ENCODE assay signal across 8 cellular contexts in genomic region chr4:47485047-47485692, GRCh38. TPM values are rescaled to one million over a fixed set of nuclear protein-coding genes. Genes with fewer than 3 reads are reported as not detected.
DNase-seq lines count a peak whose midpoint lies in the region; ATAC-seq and TF ChIP-seq lines count a peak whose summit lies in the region.

ATP10D (plus strand) TSS chr4:47485275; CDS start chr4:47512541, 27,266 bp downstream.

- no peaks in the 10 kb centered on the region for H4K20me1 ChIP-seq in IMR-90 (ENCODE audit: insufficient read depth, low read length)
- H4K20me1 ChIP-seq in PC-9 (ENCODE audit: insufficient read depth) = no peaks in the 10 kb centered on the region

- H3K56ac ChIP-seq in IMR-90 (ENCODE audit: extremely low read depth, insufficient read depth, low read length) = peak within 1 kb of the TSS; percentile 92

- H3K4me2 ChIP-seq in IMR-90 (ENCODE audit: low read depth, low read length) (peak within 1 kb of the TSS; percentile 94), PC-9 (peak within 1 kb of the TSS; percentile 77)

- peak within 1 kb of the TSS; percentile 95 for H3K18ac ChIP-seq in IMR-90 (ENCODE audit: low read depth, low read length)

- dilution Hi-C loops in IMR-90 (cut with HindIII; ENCODE audit: low sequenced_read_pairs, unreplicated experiment) = no loop called here

- in situ Hi-C loops in IMR-90 (cut with MboI; ENCODE audit: low sequenced_read_pairs) = no loop called here

- peak; percentile 96 for ATAC-seq in GM21529 (IDR thresholded peaks at IDR 0.05; ENCODE audit: unreplicated experiment)
- ATAC-seq in IMR-90 (ENCODE audit: low read depth) = peak; percentile 99

- 0% methylated on average over 16 of the region's 34 CpGs; no CpG with 5 or more reads in 1 of the 2 experiments for WGBS in IMR-90 (ENCODE audit: extremely low coverage in 2 of 2, insufficient read length in 1 of 2), 2 experiments
- under 1% methylated on average over 23 of the region's 34 CpGs for WGBS in esophagus muscularis mucosa

- H3K27ac ChIP-seq in IMR-90 (ENCODE audit: insufficient read depth, low read length) = peak within 1 kb of the TSS; percentile 87
- H3K27ac ChIP-seq in PC-9 = peak within 1 kb of the TSS; percentile 67
- peak within 1 kb of the TSS; percentile 85 to 94 (median 90) for H3K27ac ChIP-seq in esophagus muscularis mucosa (replicated peaks in 1 of 4)
- peak within 1 kb of the TSS; percentile 94 for H3K27ac ChIP-seq in muscle layer of duodenum (ENCODE audit: low read length)

- peak; percentile 98 for DNase-seq in DMS53 (lab: John Stamatoyannopoulos, UW)
- DNase-seq in IMR-90 = peak; percentile 93
- DNase-seq in PC-9 = peak; percentile 83 to 90
- peak; percentile 64 for DNase-seq in activated T-helper 1 cell treated with Interleukin-2 at 50 U/mL for 16 hours (ENCODE audit: low read depth)
- peak; percentile 97 for DNase-seq in esophagus muscularis mucosa (ENCODE audit: extremely low spot score)
- DNase-seq in stimulated activated CD8-positive, alpha-beta memory T cell treated with anti-CD3 and anti-CD28 coated beads, Interleukin-7, amount 100 ng/mL, for 24 hours (ENCODE audit: low read depth) = peak; percentile 64

- POLR2A ChIA-PET in IMR-90 (lab: Charles Lee; ENCODE audit: unreplicated experiment) (no interaction called here), PC-9 (lab: Charles Lee; ENCODE audit: unreplicated experiment) (interaction anchor here (0.6 to 0.8 kb wide), 3 partner anchors 22 to 214 kb away, joined by 5 to 7 read pairs (median 5); partner anchors contain the start of gene COMMD8)

- H2BK120ac ChIP-seq in IMR-90 (ENCODE audit: low read depth, low read length) = peak within 1 kb of the TSS; percentile 87

- H4K5ac ChIP-seq in IMR-90 (ENCODE audit: low read depth, low read length) = peak within 1 kb of the TSS; percentile 86

- peak; percentile 21; the same call in 1 of the 2 replicates for TF ChIP-seq RAD21 in IMR-90 (IDR thresholded peaks at IDR 0.05; ENCODE audit: low read length)

- TF ChIP-seq POLR2A in IMR-90 (IDR thresholded peaks at IDR 0.05; ENCODE audit: low read depth, low read length) (peak; percentile 96), esophagus muscularis mucosa (IDR thresholded peaks at IDR 0.05; ENCODE audit: low read depth) (peak; percentile 48)

- H4K91ac ChIP-seq in IMR-90 (ENCODE audit: insufficient read depth, low read depth, low read length) = peak within 1 kb of the TSS; percentile 96

- H3K36me3 ChIP-seq in IMR-90 (ENCODE audit: control insufficient read depth, insufficient read depth, low read length) (no peaks in the 10 kb centered on the region), PC-9 (ENCODE audit: low read depth) (no peaks in the 10 kb centered on the region), esophagus muscularis mucosa (no peaks in the 10 kb centered on the region), muscle layer of duodenum (ENCODE audit: control insufficient read depth in 1 of 2, insufficient read depth in 2 of 2, low read length in 2 of 2) (no peaks in the 10 kb centered on the region)

- no peaks in the 10 kb centered on the region for H3K9me2 ChIP-seq in PC-9 (ENCODE audit: insufficient read depth)

- H2AK9ac ChIP-seq in IMR-90 (replicated peaks; ENCODE audit: low read depth, low read length, poor library complexity) = peak within 1 kb of the TSS; percentile 59

- CTCF ChIA-PET in IMR-90 (lab: Yijun Ruan, JAX) (interaction anchor here (0.8 kb wide), 1 partner anchor 28 kb away, joined by 3 read pairs; no protein-coding TSS in a partner anchor), PC-9 (lab: Charles Lee) (interaction anchor here (0.9 to 1.4 kb wide), 2 partner anchors 71 to 79 kb away, joined by 4 read pairs; no protein-coding TSS in a partner anchor)

- H2BK5ac ChIP-seq in IMR-90 (ENCODE audit: low read depth, low read length, poor library complexity, severe bottlenecking) = peak within 1 kb of the TSS; percentile 88

- H2BK15ac ChIP-seq in IMR-90 (ENCODE audit: low read depth, low read length) = peak within 1 kb of the TSS; percentile 81; the same call in 2 of the 3 replicates

- BruUV-seq in IMR-90 (replicated peaks; lab: Mats Ljungman, UMichigan) (TSS peak; percentile 85), PC-9 (replicated peaks; lab: Mats Ljungman, UMichigan) (TSS peak; percentile 81)

- peaks cover 5 to 16% of the 10 kb centered on the region in 2 experiments; a peak in 3 of 4 replicates for H3K79me1 ChIP-seq in IMR-90 (ENCODE audit: low read depth in 1 of 2, low read length in 2 of 2)

- peak; percentile 23; the same call in 1 of the 2 replicates for TF ChIP-seq CTCF in IMR-90 (conservative IDR thresholded peaks at IDR 0.05; ENCODE audit: low read depth, low read length)
- TF ChIP-seq CTCF in PC-9 (conservative IDR thresholded peaks at IDR 0.05) = no peak
- TF ChIP-seq CTCF in esophagus muscularis mucosa (IDR thresholded peaks at IDR 0.05) = peak in 1 of 3 experiments; percentile 33

- H2AFZ ChIP-seq in IMR-90 (replicated peaks; ENCODE audit: low read length, poor library complexity) (peak within 1 kb of the TSS; percentile 85), PC-9 (peak within 1 kb of the TSS; percentile 91)

- peak within 1 kb of the TSS; percentile 89 for H3K23ac ChIP-seq in IMR-90 (ENCODE audit: low read depth, low read length)

- H3K4me1 ChIP-seq in IMR-90 (ENCODE audit: control insufficient read depth, insufficient read depth, low read length) (peaks cover 5% of the 10 kb centered on the region), PC-9 (replicated peaks; ENCODE audit: insufficient read depth) (peaks cover 19% of the 10 kb centered on the region), esophagus muscularis mucosa (peaks cover 0 to 23% (median 19%) of the 10 kb centered on the region in 4 donors), muscle layer of duodenum (ENCODE audit: control insufficient read depth in 1 of 2, insufficient read depth in 2 of 2, low read length in 2 of 2) (peaks cover 8 to 10% of the 10 kb centered on the region in 2 donors)

- peaks cover 9% of the 10 kb centered on the region; the same call in 1 of the 2 replicates for H3F3A ChIP-seq in PC-9 (ENCODE audit: insufficient read depth, low read depth)

- intact Hi-C loops in IMR-90 (cut with micrococcal nuclease) = loop anchor here (1.0 to 5.0 kb wide), 2 partner anchors 47 to 79 kb away; no protein-coding TSS in a partner anchor
- intact Hi-C loops in PC-9 (cut with micrococcal nuclease; ENCODE audit: unreplicated experiment) = loop anchor here (1.0 to 2.0 kb wide), 3 partner anchors 22 to 72 kb away; partner anchors contain the start of gene COMMD8
- intact Hi-C loops in esophagus muscularis mucosa (cut with DNase I) = loop anchor here (5.0 kb wide), 2 partner anchors 42 to 77 kb away; no protein-coding TSS in a partner anchor

- no peaks in the 10 kb centered on the region for H3K27me3 ChIP-seq in IMR-90 (ENCODE audit: control insufficient read depth, insufficient read depth, low read length)
- H3K27me3 ChIP-seq in PC-9 (ENCODE audit: insufficient read depth, low read depth) = no peaks in the 10 kb centered on the region
- H3K27me3 ChIP-seq in esophagus muscularis mucosa = no peaks in the 10 kb centered on the region
- no peaks in the 10 kb centered on the region for H3K27me3 ChIP-seq in muscle layer of duodenum (ENCODE audit: low read depth, low read length)

- no peaks in the 10 kb centered on the region for H3K9me1 ChIP-seq in IMR-90 (ENCODE audit: insufficient read depth, low read length)

- peak within 1 kb of the TSS; percentile 68 to 96 for H4K8ac ChIP-seq in IMR-90 (ENCODE audit: low read depth in 2 of 2, low read length in 2 of 2)

- no peak for TF ChIP-seq EP300 in esophagus muscularis mucosa (IDR thresholded peaks at IDR 0.05)

- peak within 1 kb of the TSS; percentile 80 for H3K4ac ChIP-seq in IMR-90 (ENCODE audit: low read depth, low read length)

- H2BK20ac ChIP-seq in IMR-90 (ENCODE audit: low read depth, low read length) = peak within 1 kb of the TSS; percentile 59

- peaks cover 2% of the 10 kb centered on the region; the same call in 1 of the 2 replicates for H3K9me3 ChIP-seq in IMR-90 (ENCODE audit: control insufficient read depth, insufficient read depth, low read length)
- no peaks in the 10 kb centered on the region for H3K9me3 ChIP-seq in PC-9 (ENCODE audit: insufficient read depth, low read depth)
- H3K9me3 ChIP-seq in esophagus muscularis mucosa = no peaks in the 10 kb centered on the region
- no peaks in the 10 kb centered on the region for H3K9me3 ChIP-seq in muscle layer of duodenum (ENCODE audit: control insufficient read depth in 1 of 2, low read length in 2 of 2)

- H3K9ac ChIP-seq in IMR-90 (ENCODE audit: low read depth, low read length) = peak within 1 kb of the TSS; percentile 92

- peaks cover 10% of the 10 kb centered on the region; the same call in 1 of the 2 replicates for H3K79me2 ChIP-seq in PC-9 (ENCODE audit: low read depth)

- peak within 1 kb of the TSS; percentile 81 for H3K14ac ChIP-seq in IMR-90 (replicated peaks; ENCODE audit: low read depth, low read length)

- peak within 1 kb of the TSS; percentile 64 for H2AK5ac ChIP-seq in IMR-90 (ENCODE audit: low read depth, low read length)

- peak within 1 kb of the TSS; percentile 71 for H3K4me3 ChIP-seq in IMR-90 (ENCODE audit: insufficient read depth, low read depth, low read length)
- peak within 1 kb of the TSS; percentile 78 for H3K4me3 ChIP-seq in PC-9
- peak within 1 kb of the TSS; percentile 61 to 79 (median 64) for H3K4me3 ChIP-seq in esophagus muscularis mucosa
- peak within 1 kb of the TSS; percentile 67 to 89 for H3K4me3 ChIP-seq in muscle layer of duodenum (ENCODE audit: low read depth in 1 of 2, low read length in 2 of 2)

TF ChIP-seq in IMR-90, 13 proteins besides CTCF, POLR2A, EP300 and RAD21 (continues in another document):
- peak; percentile 42 for TF ChIP-seq BHLHE40 (IDR thresholded peaks at IDR 0.05; ENCODE audit: low read depth, low read length)
- 0 out of 2 replicates have a peak, but pooled peaks have one; percentile 46 for TF ChIP-seq RFX5 (IDR thresholded peaks at IDR 0.05; ENCODE audit: low read depth, low read length)
- TF ChIP-seq MAZ (IDR thresholded peaks at IDR 0.05; ENCODE audit: borderline replicate concordance, low read depth, low read length) = peak; percentile 77; the same call in 1 of the 2 replicates
- TF ChIP-seq SMC3 (IDR thresholded peaks at IDR 0.05; ENCODE audit: low read depth, low read length) = no peak
- TF ChIP-seq MXI1 (IDR thresholded peaks at IDR 0.05; ENCODE audit: borderline replicate concordance, low read depth, low read length) = no peak; the same call in 1 of the 2 replicates
- no peak for TF ChIP-seq CHD1 (IDR thresholded peaks at IDR 0.05; ENCODE audit: low read depth, low read length)
- no peak for TF ChIP-seq NFE2L2 (IDR thresholded peaks at IDR 0.05; ENCODE audit: low read depth, low read length)
- peak; percentile 78 for TF ChIP-seq MAFK (IDR thresholded peaks at IDR 0.05; ENCODE audit: low read depth, low read length)

RNA-seq across cellular contexts. Expression of gene ATP10D, which starts in this region (rescaled TPM):
- 90.3 and 135 TPM in 2 replicates for total RNA-seq in IMR-90 (2012; rRNA removed)
- polyA plus RNA-seq in IMR-90 (2012; rRNA removed) = 26.1 and 28.9 TPM in 2 replicates
- polyA plus RNA-seq in IMR-90 (2012; cell fraction: cytosol; rRNA removed) = 15.2 and 42.0 TPM in 2 replicates
- 19.7 and 67.8 TPM in 2 replicates for polyA plus RNA-seq in IMR-90 (2012; cell fraction: nucleus; rRNA removed; ENCODE audit: low replicate concordance)
- 29.3 and 35.2 TPM in 2 replicates for total RNA-seq in PC-9 (2021)
- total RNA-seq in esophagus muscularis mucosa = 10 to 100 TPM; 16.8 to 24.4 (median 19.8) TPM

Comparison
In these comparisons a context has a peak if more than half of its experiments do, and no peak if none do; other contexts are left out.
1. Peak in every context shown above with its lines: DNase-seq, ATAC-seq, H3K4me3 ChIP-seq and H3K27ac ChIP-seq.